Comparison of ENCODE assay signal across 1 cellular context in the genomic region with DNA sequence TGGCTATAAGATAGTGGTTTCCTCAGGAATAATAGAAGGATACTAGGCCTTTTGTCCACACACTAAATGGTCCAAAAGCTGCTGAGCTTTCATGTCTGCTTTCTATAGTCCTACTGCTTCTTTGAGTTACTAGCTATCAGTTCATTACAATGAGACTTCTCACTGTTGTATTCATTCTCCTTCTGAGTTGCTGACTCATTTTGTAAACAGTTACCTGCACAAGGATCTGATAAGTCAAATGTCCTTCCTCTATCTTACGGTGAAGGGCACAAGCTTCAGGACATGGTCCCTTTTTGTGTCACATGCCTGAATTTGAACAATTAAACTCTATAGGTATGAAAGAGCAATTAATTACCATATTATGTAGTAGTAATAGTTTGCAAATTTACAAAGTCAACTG.
TF ChIP-seq lines count a peak whose summit lies in the region.

No MANE protein-coding gene starts in this region.

TF ChIP-seq in K562, 482 proteins besides CTCF, POLR2A, EP300 and RAD21 (continued from another document and continues in another):
- TF ChIP-seq, protein P1, sequence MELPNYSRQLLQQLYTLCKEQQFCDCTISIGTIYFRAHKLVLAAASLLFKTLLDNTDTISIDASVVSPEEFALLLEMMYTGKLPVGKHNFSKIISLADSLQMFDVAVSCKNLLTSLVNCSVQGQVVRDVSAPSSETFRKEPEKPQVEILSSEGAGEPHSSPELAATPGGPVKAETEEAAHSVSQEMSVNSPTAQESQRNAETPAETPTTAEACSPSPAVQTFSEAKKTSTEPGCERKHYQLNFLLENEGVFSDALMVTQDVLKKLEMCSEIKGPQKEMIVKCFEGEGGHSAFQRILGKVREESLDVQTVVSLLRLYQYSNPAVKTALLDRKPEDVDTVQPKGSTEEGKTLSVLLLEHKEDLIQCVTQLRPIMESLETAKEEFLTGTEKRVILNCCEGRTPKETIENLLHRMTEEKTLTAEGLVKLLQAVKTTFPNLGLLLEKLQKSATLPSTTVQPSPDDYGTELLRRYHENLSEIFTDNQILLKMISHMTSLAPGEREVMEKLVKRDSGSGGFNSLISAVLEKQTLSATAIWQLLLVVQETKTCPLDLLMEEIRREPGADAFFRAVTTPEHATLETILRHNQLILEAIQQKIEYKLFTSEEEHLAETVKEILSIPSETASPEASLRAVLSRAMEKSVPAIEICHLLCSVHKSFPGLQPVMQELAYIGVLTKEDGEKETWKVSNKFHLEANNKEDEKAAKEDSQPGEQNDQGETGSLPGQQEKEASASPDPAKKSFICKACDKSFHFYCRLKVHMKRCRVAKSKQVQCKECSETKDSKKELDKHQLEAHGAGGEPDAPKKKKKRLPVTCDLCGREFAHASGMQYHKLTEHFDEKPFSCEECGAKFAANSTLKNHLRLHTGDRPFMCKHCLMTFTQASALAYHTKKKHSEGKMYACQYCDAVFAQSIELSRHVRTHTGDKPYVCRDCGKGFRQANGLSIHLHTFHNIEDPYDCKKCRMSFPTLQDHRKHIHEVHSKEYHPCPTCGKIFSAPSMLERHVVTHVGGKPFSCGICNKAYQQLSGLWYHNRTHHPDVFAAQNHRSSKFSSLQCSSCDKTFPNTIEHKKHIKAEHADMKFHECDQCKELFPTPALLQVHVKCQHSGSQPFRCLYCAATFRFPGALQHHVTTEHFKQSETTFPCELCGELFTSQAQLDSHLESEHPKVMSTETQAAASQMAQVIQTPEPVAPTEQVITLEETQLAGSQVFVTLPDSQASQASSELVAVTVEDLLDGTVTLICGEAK (IDR thresholded peaks at IDR 0.05): no peak
- TF ChIP-seq, protein P1 (CRISPR knock-in tag; IDR thresholded peaks at IDR 0.05): no peak
- TF ChIP-seq, protein P2, sequence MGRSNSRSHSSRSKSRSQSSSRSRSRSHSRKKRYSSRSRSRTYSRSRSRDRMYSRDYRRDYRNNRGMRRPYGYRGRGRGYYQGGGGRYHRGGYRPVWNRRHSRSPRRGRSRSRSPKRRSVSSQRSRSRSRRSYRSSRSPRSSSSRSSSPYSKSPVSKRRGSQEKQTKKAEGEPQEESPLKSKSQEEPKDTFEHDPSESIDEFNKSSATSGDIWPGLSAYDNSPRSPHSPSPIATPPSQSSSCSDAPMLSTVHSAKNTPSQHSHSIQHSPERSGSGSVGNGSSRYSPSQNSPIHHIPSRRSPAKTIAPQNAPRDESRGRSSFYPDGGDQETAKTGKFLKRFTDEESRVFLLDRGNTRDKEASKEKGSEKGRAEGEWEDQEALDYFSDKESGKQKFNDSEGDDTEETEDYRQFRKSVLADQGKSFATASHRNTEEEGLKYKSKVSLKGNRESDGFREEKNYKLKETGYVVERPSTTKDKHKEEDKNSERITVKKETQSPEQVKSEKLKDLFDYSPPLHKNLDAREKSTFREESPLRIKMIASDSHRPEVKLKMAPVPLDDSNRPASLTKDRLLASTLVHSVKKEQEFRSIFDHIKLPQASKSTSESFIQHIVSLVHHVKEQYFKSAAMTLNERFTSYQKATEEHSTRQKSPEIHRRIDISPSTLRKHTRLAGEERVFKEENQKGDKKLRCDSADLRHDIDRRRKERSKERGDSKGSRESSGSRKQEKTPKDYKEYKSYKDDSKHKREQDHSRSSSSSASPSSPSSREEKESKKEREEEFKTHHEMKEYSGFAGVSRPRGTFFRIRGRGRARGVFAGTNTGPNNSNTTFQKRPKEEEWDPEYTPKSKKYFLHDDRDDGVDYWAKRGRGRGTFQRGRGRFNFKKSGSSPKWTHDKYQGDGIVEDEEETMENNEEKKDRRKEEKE (IDR thresholded peaks at IDR 0.05; ENCODE audit: borderline replicate concordance in 1 of 2, control insufficient read depth in 1 of 2, low read depth in 2 of 2, low read length in 1 of 2): 0 out of 4 replicates have a peak, but pooled peaks of 1 of the 2 experiments have one; percentile 15
- TF ChIP-seq SAP30 (IDR thresholded peaks at IDR 0.05; ENCODE audit: borderline replicate concordance, insufficient read depth, low read depth, low read length, poor library complexity, severe bottlenecking) (no peak), CTBP1 (IDR thresholded peaks at IDR 0.05; ENCODE audit: borderline replicate concordance) (peak; percentile 98), SMARCE1 (IDR thresholded peaks at IDR 0.05) (peak; percentile 90), WHSC1 (IDR thresholded peaks at IDR 0.05; ENCODE audit: low read length) (no peak), SOX6 (IDR thresholded peaks at IDR 0.05) (peak; percentile 98), POLR2H (tag; IDR thresholded peaks at IDR 0.05; ENCODE audit: low read depth) (no peak), MECOM (CRISPR knock-in tag; IDR thresholded peaks at IDR 0.05) (no peak), NFXL1 (CRISPR knock-in tag; IDR thresholded peaks at IDR 0.05) (no peak), ZBTB1 (CRISPR knock-in tag; IDR thresholded peaks at IDR 0.05; ENCODE audit: borderline replicate concordance, low read depth) (no peak), ZNF239 (CRISPR knock-in tag; IDR thresholded peaks at IDR 0.05) (no peak; the same call in 1 of the 2 replicates), RCOR1 (IDR thresholded peaks at IDR 0.05; ENCODE audit: borderline replicate concordance in 1 of 2, low read depth in 2 of 2, low read length in 2 of 2) (peak in 1 of 2 experiments; percentile 80; a peak in 1 of 4 replicates), HMG20B (CRISPR knock-in tag; IDR thresholded peaks at IDR 0.05) (no peak), NFIC (IDR thresholded peaks at IDR 0.05) (no peak), KDM1A (IDR thresholded peaks at IDR 0.05) (no peak), ILK (tag; IDR thresholded peaks at IDR 0.05; ENCODE audit: borderline replicate concordance, low read depth) (no peak), KLF13 (tag; IDR thresholded peaks at IDR 0.05; ENCODE audit: borderline replicate concordance, low read depth) (no peak), MAFF (IDR thresholded peaks at IDR 0.05; ENCODE audit: low read length) (peak; percentile 80), KAT7 (CRISPR knock-in tag; IDR thresholded peaks at IDR 0.05; ENCODE audit: borderline replicate concordance) (no peak), MCM7 (IDR thresholded peaks at IDR 0.05) (no peak), FOSL1 (tag; conservative IDR thresholded peaks at IDR 0.05) (peak; percentile 86), ZNF24 (IDR thresholded peaks at IDR 0.05) (peak; percentile 14; the same call in 1 of the 2 replicates), NFE2L1 (tag; IDR thresholded peaks at IDR 0.05; ENCODE audit: borderline replicate concordance, low read depth) (no peak), NCOA6 (IDR thresholded peaks at IDR 0.05) (no peak), NFE2 (IDR thresholded peaks at IDR 0.05; ENCODE audit: low read depth) (peak; percentile 96), ZEB2 (IDR thresholded peaks at IDR 0.05) (peak; percentile 99), JUND (IDR thresholded peaks at IDR 0.05; ENCODE audit: borderline replicate concordance, low read depth, low read length) (peak; percentile 94), JUND (tag; IDR thresholded peaks at IDR 0.05; ENCODE audit: borderline replicate concordance, low read depth, low read length) (peak; percentile 92; the same call in 2 of the 3 replicates), GTF2F1 (IDR thresholded peaks at IDR 0.05; ENCODE audit: low read depth, low read length) (no peak), CHD2 (IDR thresholded peaks at IDR 0.05; ENCODE audit: low read depth, low read length) (no peak), DPF2 (IDR thresholded peaks at IDR 0.05) (peak; percentile 90)
- TF ChIP-seq, protein P3, sequence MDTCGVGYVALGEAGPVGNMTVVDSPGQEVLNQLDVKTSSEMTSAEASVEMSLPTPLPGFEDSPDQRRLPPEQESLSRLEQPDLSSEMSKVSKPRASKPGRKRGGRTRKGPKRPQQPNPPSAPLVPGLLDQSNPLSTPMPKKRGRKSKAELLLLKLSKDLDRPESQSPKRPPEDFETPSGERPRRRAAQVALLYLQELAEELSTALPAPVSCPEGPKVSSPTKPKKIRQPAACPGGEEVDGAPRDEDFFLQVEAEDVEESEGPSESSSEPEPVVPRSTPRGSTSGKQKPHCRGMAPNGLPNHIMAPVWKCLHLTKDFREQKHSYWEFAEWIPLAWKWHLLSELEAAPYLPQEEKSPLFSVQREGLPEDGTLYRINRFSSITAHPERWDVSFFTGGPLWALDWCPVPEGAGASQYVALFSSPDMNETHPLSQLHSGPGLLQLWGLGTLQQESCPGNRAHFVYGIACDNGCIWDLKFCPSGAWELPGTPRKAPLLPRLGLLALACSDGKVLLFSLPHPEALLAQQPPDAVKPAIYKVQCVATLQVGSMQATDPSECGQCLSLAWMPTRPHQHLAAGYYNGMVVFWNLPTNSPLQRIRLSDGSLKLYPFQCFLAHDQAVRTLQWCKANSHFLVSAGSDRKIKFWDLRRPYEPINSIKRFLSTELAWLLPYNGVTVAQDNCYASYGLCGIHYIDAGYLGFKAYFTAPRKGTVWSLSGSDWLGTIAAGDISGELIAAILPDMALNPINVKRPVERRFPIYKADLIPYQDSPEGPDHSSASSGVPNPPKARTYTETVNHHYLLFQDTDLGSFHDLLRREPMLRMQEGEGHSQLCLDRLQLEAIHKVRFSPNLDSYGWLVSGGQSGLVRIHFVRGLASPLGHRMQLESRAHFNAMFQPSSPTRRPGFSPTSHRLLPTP (IDR thresholded peaks at IDR 0.05; ENCODE audit: borderline replicate concordance, extremely low read depth, insufficient read length): no peak
- TF ChIP-seq, protein P4, sequence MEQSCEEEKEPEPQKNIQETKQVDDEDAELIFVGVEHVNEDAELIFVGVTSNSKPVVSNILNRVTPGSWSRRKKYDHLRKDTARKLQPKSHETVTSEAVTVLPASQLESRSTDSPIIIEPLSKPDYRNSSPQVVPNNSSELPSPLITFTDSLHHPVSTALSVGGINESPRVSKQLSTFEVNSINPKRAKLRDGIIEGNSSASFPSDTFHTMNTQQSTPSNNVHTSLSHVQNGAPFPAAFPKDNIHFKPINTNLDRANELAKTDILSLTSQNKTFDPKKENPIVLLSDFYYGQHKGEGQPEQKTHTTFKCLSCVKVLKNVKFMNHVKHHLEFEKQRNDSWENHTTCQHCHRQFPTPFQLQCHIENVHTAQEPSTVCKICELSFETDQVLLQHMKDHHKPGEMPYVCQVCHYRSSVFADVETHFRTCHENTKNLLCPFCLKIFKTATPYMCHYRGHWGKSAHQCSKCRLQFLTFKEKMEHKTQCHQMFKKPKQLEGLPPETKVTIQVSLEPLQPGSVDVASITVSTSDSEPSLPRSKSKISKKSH (CRISPR knock-in tag; IDR thresholded peaks at IDR 0.05): no peak
- TF ChIP-seq, protein P5, sequence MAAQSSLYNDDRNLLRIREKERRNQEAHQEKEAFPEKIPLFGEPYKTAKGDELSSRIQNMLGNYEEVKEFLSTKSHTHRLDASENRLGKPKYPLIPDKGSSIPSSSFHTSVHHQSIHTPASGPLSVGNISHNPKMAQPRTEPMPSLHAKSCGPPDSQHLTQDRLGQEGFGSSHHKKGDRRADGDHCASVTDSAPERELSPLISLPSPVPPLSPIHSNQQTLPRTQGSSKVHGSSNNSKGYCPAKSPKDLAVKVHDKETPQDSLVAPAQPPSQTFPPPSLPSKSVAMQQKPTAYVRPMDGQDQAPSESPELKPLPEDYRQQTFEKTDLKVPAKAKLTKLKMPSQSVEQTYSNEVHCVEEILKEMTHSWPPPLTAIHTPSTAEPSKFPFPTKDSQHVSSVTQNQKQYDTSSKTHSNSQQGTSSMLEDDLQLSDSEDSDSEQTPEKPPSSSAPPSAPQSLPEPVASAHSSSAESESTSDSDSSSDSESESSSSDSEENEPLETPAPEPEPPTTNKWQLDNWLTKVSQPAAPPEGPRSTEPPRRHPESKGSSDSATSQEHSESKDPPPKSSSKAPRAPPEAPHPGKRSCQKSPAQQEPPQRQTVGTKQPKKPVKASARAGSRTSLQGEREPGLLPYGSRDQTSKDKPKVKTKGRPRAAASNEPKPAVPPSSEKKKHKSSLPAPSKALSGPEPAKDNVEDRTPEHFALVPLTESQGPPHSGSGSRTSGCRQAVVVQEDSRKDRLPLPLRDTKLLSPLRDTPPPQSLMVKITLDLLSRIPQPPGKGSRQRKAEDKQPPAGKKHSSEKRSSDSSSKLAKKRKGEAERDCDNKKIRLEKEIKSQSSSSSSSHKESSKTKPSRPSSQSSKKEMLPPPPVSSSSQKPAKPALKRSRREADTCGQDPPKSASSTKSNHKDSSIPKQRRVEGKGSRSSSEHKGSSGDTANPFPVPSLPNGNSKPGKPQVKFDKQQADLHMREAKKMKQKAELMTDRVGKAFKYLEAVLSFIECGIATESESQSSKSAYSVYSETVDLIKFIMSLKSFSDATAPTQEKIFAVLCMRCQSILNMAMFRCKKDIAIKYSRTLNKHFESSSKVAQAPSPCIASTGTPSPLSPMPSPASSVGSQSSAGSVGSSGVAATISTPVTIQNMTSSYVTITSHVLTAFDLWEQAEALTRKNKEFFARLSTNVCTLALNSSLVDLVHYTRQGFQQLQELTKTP (IDR thresholded peaks at IDR 0.05; ENCODE audit: low read depth in 1 of 2, partially characterized antibody in 2 of 2): no peak
